In the genomic region with DNA sequence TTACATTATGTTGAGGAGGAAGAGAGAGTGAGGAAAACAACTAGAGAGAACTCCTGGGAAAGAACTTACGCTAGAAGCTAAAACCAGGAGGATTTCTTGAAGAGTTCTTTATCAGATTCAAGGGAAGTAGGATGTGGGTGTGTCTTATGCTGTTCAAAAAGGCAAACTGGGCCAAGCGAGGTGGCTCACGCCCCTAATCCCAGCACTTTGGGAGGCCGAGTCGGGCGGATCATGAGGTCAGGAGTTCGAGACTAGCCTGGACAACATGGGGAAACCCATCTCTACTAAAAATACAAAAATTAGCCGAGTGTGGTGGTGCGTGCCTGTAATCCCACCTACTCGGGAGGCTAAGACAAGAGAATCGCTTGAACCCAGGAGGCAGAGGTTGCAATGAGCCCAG, we compare ENCODE assay signal across 13 cellular contexts. TPM values are rescaled to one million over a fixed set of nuclear protein-coding genes. Genes with fewer than 3 reads are reported as not detected.
DNase-seq lines count a peak whose midpoint lies in the region; ATAC-seq, FAIRE-seq and TF ChIP-seq lines count a peak whose summit lies in the region.
"Had no signal": no experiment of that assay in that cellular context is flagged by ENCODE, and none has a peak within 500 bp of the region (broad histone marks: within the 10 kb centered on the region; RNA-seq: fewer than 3 reads in every experiment).

No MANE protein-coding gene starts in this region.

- no peak overlapping the region for H3K4me2 ChIP-seq in GM23338
- H3K4me2 ChIP-seq in K562 (ENCODE audit: insufficient read depth, low read length), result no peak overlapping the region

- no peak overlapping the region for H3K9ac ChIP-seq in K562 (ENCODE audit: insufficient read depth in 1 of 2, low read depth in 2 of 2, low read length in 2 of 2)

- H3K4me3 ChIP-seq in GM23338 (no peak overlapping the region), K562 (no peak overlapping the region), foreskin fibroblast (ENCODE audit: low read depth in 1 of 2, low read length in 2 of 2) (no peak overlapping the region)
- H3K4me3 ChIP-seq in effector memory CD4-positive, alpha-beta T cell (ENCODE audit: insufficient read depth, low read depth, low read length, poor library complexity, severe bottlenecking), result no peak overlapping the region
- H3K4me3 ChIP-seq: GM12878 had no signal

- TF ChIP-seq RAD21 in K562 (CRISPR knock-in tag; conservative IDR thresholded peaks at IDR 0.05 in 1 of 2, IDR thresholded peaks at IDR 0.05 in 1 of 2), result no peak

- POLR2A ChIA-PET in K562 (lab: Yijun Ruan, JAX), result interaction anchor here (0.8 to 2.1 kb wide), 4 partner anchors 8 to 27 kb away, joined by 3 to 5 read pairs (median 4); no protein-coding TSS in a partner anchor

- H3K27ac ChIP-seq in GM23338 (ENCODE audit: low read depth) (0 out of 2 replicates have a peak overlapping the region, but pooled peaks have one; percentile 18), K562 (ENCODE audit: extremely low read depth, low read depth, low read length) (0 out of 3 replicates have a peak overlapping the region, but pooled peaks have one; percentile 14)
- H3K27ac ChIP-seq in effector memory CD4-positive, alpha-beta T cell (ENCODE audit: insufficient read depth, low read length, poor library complexity, severe bottlenecking), result no peak overlapping the region
- H3K27ac ChIP-seq: C4-2B had no signal

- in situ Hi-C loops in K562 (cut with MboI), result no loop called here

- CTCF ChIA-PET in K562 (lab: Yijun Ruan, JAX; ENCODE audit: low intra/inter-chr PET ratio), result no interaction called here

- no TSS peak for BruUV-seq in K562 (replicated peaks; lab: Mats Ljungman, UMichigan)

- ATAC-seq in GM23338 (no peak), K562 (peak; percentile 75)

- FAIRE-seq in K562 (lab: Jason Lieb, UNC), result no peak
- FAIRE-seq: GM12878 had no signal

- H3K9me1 ChIP-seq in K562 (ENCODE audit: control insufficient read depth, insufficient read depth, low read length), result no peaks in the 10 kb centered on the region

- H3K27ac Mint-ChIP-seq in CD14-positive monocyte (peak overlapping the region in 4 of 7 donors; percentile 30 to 53 (median 45)), GM23338 (no peak overlapping the region)
- H3K27ac Mint-ChIP-seq: HFFc6 had no signal

- no peak overlapping the region for H3K4me3 Mint-ChIP-seq in CD14-positive monocyte
- H3K4me3 Mint-ChIP-seq in GM23338, result no peak overlapping the region
- H3K4me3 Mint-ChIP-seq: HFFc6 had no signal

- H3K4me1 ChIP-seq in GM23338 (ENCODE audit: insufficient read depth), result peaks cover 17% of the 10 kb centered on the region
- H3K4me1 ChIP-seq in K562 (replicated peaks in 1 of 2; ENCODE audit: control insufficient read depth in 2 of 2, insufficient read depth in 2 of 2, low read length in 2 of 2), result peaks cover 11 to 19% of the 10 kb centered on the region in 2 experiments; a peak in 4 of 5 replicates
- H3K4me1 ChIP-seq in effector memory CD4-positive, alpha-beta T cell (ENCODE audit: control insufficient read depth, insufficient read depth, low read length, poor library complexity, severe bottlenecking), result peaks cover 13% of the 10 kb centered on the region

- H3K79me2 ChIP-seq in GM23338 (replicated peaks; ENCODE audit: insufficient read depth), result peaks cover 100% of the 10 kb centered on the region
- H3K79me2 ChIP-seq in K562 (ENCODE audit: control insufficient read depth, insufficient read depth, low read length), result peaks cover 96% of the 10 kb centered on the region

- TF ChIP-seq POLR2A in K562 (conservative IDR thresholded peaks at IDR 0.05), result no peak

- no peak overlapping the region for H2AFZ ChIP-seq in GM23338
- no peak overlapping the region for H2AFZ ChIP-seq in K562 (ENCODE audit: low read depth, low read length)

- H4K20me1 ChIP-seq in GM23338 (replicated peaks; ENCODE audit: insufficient read depth) (peaks cover 14% of the 10 kb centered on the region), K562 (replicated peaks; ENCODE audit: control insufficient read depth, insufficient read depth, low read length) (no peaks in the 10 kb centered on the region; the same call in 1 of the 2 replicates)

- TF ChIP-seq EP300 in K562 (IDR thresholded peaks at IDR 0.05; ENCODE audit: low read length), result no peak

- no peaks in the 10 kb centered on the region for H3F3A ChIP-seq in GM23338 (replicated peaks; ENCODE audit: low read depth)

- DNase-seq in CD14-positive monocyte (ENCODE audit: low spot score), result no peak
- no peak for DNase-seq in GM23338 (ENCODE audit: low spot score)
- DNase-seq in K562 (ENCODE audit: extremely low read depth in 1 of 4, low spot score in 3 of 4), result peak in 2 of 4 experiments; percentile 38 to 55
- no peak for DNase-seq in effector memory CD4-positive, alpha-beta T cell
- DNase-seq in foreskin fibroblast, result no peak
- no peak for DNase-seq in DMS79 (lab: John Stamatoyannopoulos, UW)
- DNase-seq in SIG-M5 (lab: John Stamatoyannopoulos, UW), result no peak
- DNase-seq: DMS53, HCEC 1CT, HFFc6, KBM-7 had no signal

- H3K36me3 Mint-ChIP-seq in CD14-positive monocyte (peaks cover 2 to 3% of the 10 kb centered on the region in 2 donors), GM23338 (ENCODE audit: low read depth) (no peaks in the 10 kb centered on the region)

- H3K9me3 Mint-ChIP-seq in CD14-positive monocyte (peaks cover 0 to 2% (median 0%) of the 10 kb centered on the region in 7 donors), GM23338 (no peaks in the 10 kb centered on the region)
- H3K9me3 Mint-ChIP-seq: HFFc6 had no signal

- H3K36me3 ChIP-seq in GM23338 (ENCODE audit: insufficient read depth) (no peaks in the 10 kb centered on the region), K562 (ENCODE audit: control insufficient read depth, insufficient read depth, low read length) (peaks cover 2% of the 10 kb centered on the region; the same call in 1 of the 3 replicates)
- H3K36me3 ChIP-seq in effector memory CD4-positive, alpha-beta T cell (ENCODE audit: control insufficient read depth, insufficient read depth, low read length), result no peaks in the 10 kb centered on the region

- peaks cover 22% of the 10 kb centered on the region for H3K4me1 Mint-ChIP-seq in CD14-positive monocyte
- peaks cover 20% of the 10 kb centered on the region for H3K4me1 Mint-ChIP-seq in GM23338

- H3K27me3 Mint-ChIP-seq in CD14-positive monocyte (ENCODE audit: low read depth in 3 of 3), result no peaks in the 10 kb centered on the region
- H3K27me3 Mint-ChIP-seq in GM23338 (ENCODE audit: insufficient read depth, low read depth, poor library complexity), result no peaks in the 10 kb centered on the region

- H3K9me2 ChIP-seq in GM23338 (ENCODE audit: insufficient read depth), result no peaks in the 10 kb centered on the region

- H3K27me3 ChIP-seq in GM23338 (ENCODE audit: insufficient read depth), result no peaks in the 10 kb centered on the region
- no peaks in the 10 kb centered on the region for H3K27me3 ChIP-seq in K562 (ENCODE audit: control insufficient read depth in 2 of 2, insufficient read depth in 2 of 2, low read length in 2 of 2)
- no peaks in the 10 kb centered on the region for H3K27me3 ChIP-seq in effector memory CD4-positive, alpha-beta T cell (replicated peaks; ENCODE audit: control insufficient read depth, insufficient read depth, low read length, poor library complexity, severe bottlenecking)

- TF ChIP-seq CTCF in CD14-positive monocyte (IDR thresholded peaks at IDR 0.05) (no peak), GM23338 (conservative IDR thresholded peaks at IDR 0.05; ENCODE audit: low read depth in 2 of 2) (no peak), K562 (IDR thresholded peaks at IDR 0.05 in 2 of 3, conservative IDR thresholded peaks at IDR 0.05 in 1 of 3; ENCODE audit: insufficient read depth in 2 of 3, low read depth in 1 of 3, low read length in 3 of 3) (no peak), foreskin fibroblast (IDR thresholded peaks at IDR 0.05; ENCODE audit: low read depth, low read length) (no peak)

- no peaks in the 10 kb centered on the region for H3K9me3 ChIP-seq in K562 (replicated peaks; ENCODE audit: control insufficient read depth, insufficient read depth, low read depth, low read length)
- H3K9me3 ChIP-seq in effector memory CD4-positive, alpha-beta T cell (ENCODE audit: control insufficient read depth, low read length), result no peaks in the 10 kb centered on the region

- WGBS in K562 (ENCODE audit: insufficient coverage, low coverage, missing lambda C conversion rate), result 50% methylated on average over 10 of the region's 11 CpGs

- intact Hi-C loops in CD14-positive monocyte (cut with micrococcal nuclease) (no loop called here), K562 (cut with micrococcal nuclease) (no loop called here)

TF ChIP-seq in GM23338, 12 proteins besides CTCF, POLR2A, EP300 and RAD21:
- no peak for TF ChIP-seq STAT1 (IDR thresholded peaks at IDR 0.05; ENCODE audit: unreplicated experiment)

RNA-seq across cellular contexts. Expression of a gene that starts 23.1 kb away (rescaled TPM):
- 10 to 100 TPM; 11.5 to 19.4 TPM for polyA plus RNA-seq in CD14-positive monocyte
- total RNA-seq in GM23338 (2014; rRNA removed; shearing (Covaris generic)), result 79.4 and 96.4 TPM in 2 replicates
- 33.0 and 33.2 TPM in 2 replicates for polyA plus RNA-seq in GM23338 (2016; fragmentation: Nextera tagmentation; extraction: Ambion mirVana)
- total RNA-seq in K562 (2011; cell fraction: chromatin; rRNA removed; ENCODE audit: low replicate concordance), result 62.4 and 123 TPM in 2 replicates
- 36.4 and 37.6 TPM in 2 replicates for total RNA-seq in K562 (2011; cell fraction: nucleolus; rRNA removed)
- 49.6 and 67.6 TPM in 2 replicates for total RNA-seq in K562 (2011; cell fraction: nucleoplasm; rRNA removed)
- 23.4 and 28.1 TPM in 2 replicates for total RNA-seq in K562 (2014; rRNA removed)
- 28.1 and 30.9 TPM in 2 replicates for total RNA-seq in K562 (2014; rRNA removed; fragmentation: Illumina TruSeq; extraction: Trizol)
- total RNA-seq in K562 (2015; rRNA removed; fragmentation: Illumina TruSeq; extraction: Trizol), result 29.0 and 30.4 TPM in 2 replicates
- total RNA-seq in K562 (2021), result 62.1 and 69.7 TPM in 2 replicates
- polyA plus RNA-seq in K562 (2011; rRNA removed), result 59.0 and 64.8 TPM in 2 replicates
- polyA plus RNA-seq in K562 (2011; cell fraction: cytosol; rRNA removed), result 41.6 and 49.6 TPM in 2 replicates
- 69.9 and 76.0 TPM in 2 replicates for polyA plus RNA-seq in K562 (2011; cell fraction: nucleus; rRNA removed)
- 28.7 and 36.9 TPM in 2 replicates for polyA plus RNA-seq in K562 (2012)
- 59.9 and 74.6 TPM in 2 replicates for polyA plus RNA-seq in K562 (2014; fragmentation: Illumina TruSeq; extraction: Trizol)
- polyA plus RNA-seq in K562 (2014; fragmentation: Nextera tagmentation; extraction: Ambion mirVana), result 10 to 100 TPM; 12.4 to 12.5 TPM
- 34.6 and 38.7 TPM in 2 replicates for polyA plus RNA-seq in K562 (2014; rRNA removed)
- 89.9 and 91.6 TPM in 2 replicates for polyA minus RNA-seq in K562 (2011; rRNA and poly(A)+ RNA removed)
- polyA minus RNA-seq in K562 (2011; cell fraction: cytosol; rRNA and poly(A)+ RNA removed), result 38.0 and 42.5 TPM in 2 replicates
- 55.1 and 87.4 TPM in 2 replicates for polyA minus RNA-seq in K562 (2011; cell fraction: nucleus; rRNA and poly(A)+ RNA removed)
